Comparison of ENCODE assay signal across 33 cellular contexts in genomic region chrX:35150642-35151239, GRCh38.
"Had no signal": no experiment of that assay in that cellular context is flagged by ENCODE, and none has a peak within 500 bp of the region (broad histone marks: within the 10 kb centered on the region; RNA-seq: fewer than 3 reads in every experiment).

No MANE protein-coding gene starts in this region.

- ATAC-seq: activated CD8-positive, alpha-beta memory T cell treated with anti-CD3 and anti-CD28 coated beads, Interleukin-2, amount 10 ng/mL, durations not matched to agents 7 days and 5 days; activated CD8-positive, alpha-beta T cell treated with anti-CD3 and anti-CD28 coated beads, Interleukin-2, amount 10 ng/mL, durations not matched to agents 7 days and 5 days; activated naive CD8-positive, alpha-beta T cell treated with anti-CD3 and anti-CD28 coated beads, Interleukin-2, amount 50 U/mL, for 24 hours; T-cell; T-helper 17 cell had no signal

- H3K4me3 Mint-ChIP-seq: activated B cell treated with CpG ODN at 0.5 μM for 24 hours; activated CD4-positive, alpha-beta memory T cell treated with anti-CD3 and anti-CD28 coated beads for 36 hours; activated CD4-positive, alpha-beta T cell treated with anti-CD3 and anti-CD28 coated beads, Interleukin-2, amount 10 ng/mL, durations not matched to agents 24 days and 14 days; activated CD8-positive, alpha-beta memory T cell treated with anti-CD3 and anti-CD28 coated beads, Interleukin-2, amount 10 ng/mL, durations not matched to agents 7 days and 5 days; activated CD8-positive, alpha-beta T cell treated with anti-CD3 and anti-CD28 coated beads, Interleukin-2, amount 10 ng/mL, durations not matched to agents 7 days and 5 days; activated naive CD4-positive, alpha-beta T cell treated with anti-CD3 and anti-CD28 coated beads, Interleukin-2, amount 10 ng/mL, durations not matched to agents 7 days and 5 days; activated naive CD4-positive, alpha-beta T cell treated with anti-CD3 and anti-CD28 coated beads, Interleukin-2, amount 50 U/mL, for 24 hours; activated naive CD8-positive, alpha-beta T cell; activated naive CD8-positive, alpha-beta T cell treated with anti-CD3 and anti-CD28 coated beads, Interleukin-2, amount 10 ng/mL, durations not matched to agents 7 days and 5 days; activated naive CD8-positive, alpha-beta T cell treated with anti-CD3 and anti-CD28 coated beads, Interleukin-2, amount 50 U/mL, for 24 hours; activated T-cell treated with anti-CD3 and anti-CD28 coated beads, Interleukin-2, amount 50 U/mL, for 24 hours; brain; central memory CD8-positive, alpha-beta T cell; T-cell; T-helper 17 cell; T-helper 2 cell treated with Interferon-gamma antibody and Interleukin-4, amounts not matched to agents 5 μg/mL and 100 μg/mL, for 36 hours had no signal

- H3K4me1 Mint-ChIP-seq: activated B cell treated with CpG ODN at 0.5 μM for 24 hours; activated CD4-positive, alpha-beta T cell treated with anti-CD3 and anti-CD28 coated beads, Interleukin-2, amount 10 ng/mL, durations not matched to agents 24 days and 14 days; activated CD8-positive, alpha-beta memory T cell treated with anti-CD3 and anti-CD28 coated beads, Interleukin-2, amount 10 ng/mL, durations not matched to agents 7 days and 5 days; activated naive CD4-positive, alpha-beta T cell treated with anti-CD3 and anti-CD28 coated beads, Interleukin-2, amount 10 ng/mL, durations not matched to agents 7 days and 5 days; activated naive CD4-positive, alpha-beta T cell treated with anti-CD3 and anti-CD28 coated beads, Interleukin-2, amount 50 U/mL, for 24 hours; activated naive CD8-positive, alpha-beta T cell treated with anti-CD3 and anti-CD28 coated beads, Interleukin-2, amount 10 ng/mL, durations not matched to agents 7 days and 5 days; activated naive CD8-positive, alpha-beta T cell treated with anti-CD3 and anti-CD28 coated beads, Interleukin-2, amount 50 U/mL, for 24 hours; brain; central memory CD8-positive, alpha-beta T cell; T-cell; T-helper 17 cell had no signal

- H3K4me1 ChIP-seq: ascending aorta had no signal

- H3K27ac ChIP-seq: ascending aorta, cardiac muscle cell, VCaP had no signal

- H3K9me3 Mint-ChIP-seq: activated B cell treated with CpG ODN at 0.5 μM for 24 hours; activated CD4-positive, alpha-beta T cell treated with anti-CD3 and anti-CD28 coated beads, Interleukin-2, amount 10 ng/mL, durations not matched to agents 24 days and 14 days; activated naive CD4-positive, alpha-beta T cell treated with anti-CD3 and anti-CD28 coated beads, Interleukin-2, amount 50 U/mL, for 24 hours; activated naive CD8-positive, alpha-beta T cell treated with anti-CD3 and anti-CD28 coated beads, Interleukin-2, amount 10 ng/mL, durations not matched to agents 7 days and 5 days; activated T-cell treated with anti-CD3 and anti-CD28 coated beads, Interleukin-2, amount 50 U/mL, for 24 hours; brain had no signal

- H3K27me3 ChIP-seq: ascending aorta, cardiac muscle cell had no signal

- H3K9me3 ChIP-seq: ascending aorta had no signal

- H3K27me3 Mint-ChIP-seq: activated B cell treated with CpG ODN at 0.5 μM for 24 hours; activated CD4-positive, alpha-beta memory T cell treated with anti-CD3 and anti-CD28 coated beads for 36 hours; activated CD4-positive, alpha-beta T cell treated with anti-CD3 and anti-CD28 coated beads, Interleukin-2, amount 10 ng/mL, durations not matched to agents 24 days and 14 days; activated CD8-positive, alpha-beta memory T cell treated with anti-CD3 and anti-CD28 coated beads, Interleukin-2, amount 10 ng/mL, durations not matched to agents 7 days and 5 days; activated naive CD4-positive, alpha-beta T cell treated with anti-CD3 and anti-CD28 coated beads, Interleukin-2, amount 10 ng/mL, durations not matched to agents 7 days and 5 days; activated naive CD4-positive, alpha-beta T cell treated with anti-CD3 and anti-CD28 coated beads, Interleukin-2, amount 50 U/mL, for 24 hours; activated naive CD8-positive, alpha-beta T cell; activated naive CD8-positive, alpha-beta T cell treated with anti-CD3 and anti-CD28 coated beads, Interleukin-2, amount 10 ng/mL, durations not matched to agents 7 days and 5 days; activated naive CD8-positive, alpha-beta T cell treated with anti-CD3 and anti-CD28 coated beads, Interleukin-2, amount 50 U/mL, for 24 hours; brain; central memory CD8-positive, alpha-beta T cell; T-cell; T-helper 17 cell had no signal

- DNase-seq: activated B cell treated with CpG ODN at 0.5 μM for 24 hours; activated CD4-positive, alpha-beta memory T cell treated with anti-CD3 and anti-CD28 coated beads for 36 hours; activated CD4-positive, alpha-beta T cell treated with anti-CD3 and anti-CD28 coated beads for 4 hours; activated CD4-positive, alpha-beta T cell treated with anti-CD3 and anti-CD28 coated beads, Interleukin-2, amount 10 ng/mL, durations not matched to agents 24 days and 14 days; activated CD4-positive, alpha-beta T cell treated with anti-CD3 and anti-CD28 coated beads, Interleukin-2, amount 50 U/mL, for 1 hour; activated CD4-positive, alpha-beta T cell treated with anti-CD3 and anti-CD28 coated beads, Interleukin-2, amount 50 U/mL, for 4 hours; activated CD4-positive, CD25-positive, alpha-beta regulatory T cell treated with anti-CD3 and anti-CD28 coated beads, Interleukin-2, amount 50 U/mL, for 72 hours; activated CD8-positive, alpha-beta memory T cell treated with anti-CD3 and anti-CD28 coated beads for 24 hours; activated CD8-positive, alpha-beta memory T cell treated with anti-CD3 and anti-CD28 coated beads, Interleukin-2, amount 10 ng/mL, durations not matched to agents 7 days and 5 days; activated CD8-positive, alpha-beta memory T cell treated with anti-CD3 and anti-CD28 coated beads, Interleukin-2, amount 50 U/mL, for 48 hours; activated CD8-positive, alpha-beta T cell treated with anti-CD3 and anti-CD28 coated beads, Interleukin-2, amount 10 ng/mL, durations not matched to agents 7 days and 5 days; activated effector memory CD4-positive, alpha-beta T cell treated with Interleukin-2 at 50 U/mL for 16 hours; activated gamma-delta T cell; activated naive CD4-positive, alpha-beta T cell treated with anti-CD3 and anti-CD28 coated beads, Interleukin-2, amount 10 ng/mL, durations not matched to agents 7 days and 5 days; activated naive CD4-positive, alpha-beta T cell treated with Interleukin-2 at 50 U/mL for 16 hours; activated naive CD8-positive, alpha-beta T cell treated with anti-CD3 and anti-CD28 coated beads, Interleukin-2, amount 10 ng/mL, durations not matched to agents 7 days and 5 days; activated naive CD8-positive, alpha-beta T cell treated with anti-CD3 and anti-CD28 coated beads, Interleukin-2, amount 50 U/mL, for 24 hours; activated T-cell treated with anti-CD3 and anti-CD28 coated beads, Interleukin-2, amount 50 U/mL, for 24 hours; activated T-cell treated with anti-CD3 and anti-CD28 coated beads, Interleukin-2, amount 50 U/mL, for 48 hours; amygdala; caudate nucleus; T-cell; T-helper 17 cell; T-helper 9 cell had no signal

- H3K4me3 ChIP-seq: ascending aorta, cardiac muscle cell had no signal

- H3K36me3 ChIP-seq: ascending aorta, cardiac muscle cell had no signal

- H3K36me3 Mint-ChIP-seq: activated CD4-positive, alpha-beta memory T cell treated with anti-CD3 and anti-CD28 coated beads for 36 hours; activated CD8-positive, alpha-beta memory T cell treated with anti-CD3 and anti-CD28 coated beads, Interleukin-2, amount 10 ng/mL, durations not matched to agents 7 days and 5 days; activated naive CD4-positive, alpha-beta T cell treated with anti-CD3 and anti-CD28 coated beads, Interleukin-2, amount 10 ng/mL, durations not matched to agents 7 days and 5 days; activated naive CD4-positive, alpha-beta T cell treated with anti-CD3 and anti-CD28 coated beads, Interleukin-2, amount 50 U/mL, for 24 hours; activated naive CD8-positive, alpha-beta T cell; activated naive CD8-positive, alpha-beta T cell treated with anti-CD3 and anti-CD28 coated beads, Interleukin-2, amount 10 ng/mL, durations not matched to agents 7 days and 5 days; brain; T-cell had no signal

- H3K27ac Mint-ChIP-seq: activated B cell treated with CpG ODN at 0.5 μM for 24 hours; activated CD4-positive, alpha-beta memory T cell treated with anti-CD3 and anti-CD28 coated beads for 36 hours; activated CD4-positive, alpha-beta T cell treated with anti-CD3 and anti-CD28 coated beads, Interleukin-2, amount 10 ng/mL, durations not matched to agents 24 days and 14 days; activated CD8-positive, alpha-beta memory T cell treated with anti-CD3 and anti-CD28 coated beads, Interleukin-2, amount 10 ng/mL, durations not matched to agents 7 days and 5 days; activated CD8-positive, alpha-beta T cell treated with anti-CD3 and anti-CD28 coated beads, Interleukin-2, amount 10 ng/mL, durations not matched to agents 7 days and 5 days; activated naive CD4-positive, alpha-beta T cell treated with anti-CD3 and anti-CD28 coated beads, Interleukin-2, amount 10 ng/mL, durations not matched to agents 7 days and 5 days; activated naive CD4-positive, alpha-beta T cell treated with anti-CD3 and anti-CD28 coated beads, Interleukin-2, amount 50 U/mL, for 24 hours; activated naive CD8-positive, alpha-beta T cell; activated naive CD8-positive, alpha-beta T cell treated with anti-CD3 and anti-CD28 coated beads, Interleukin-2, amount 10 ng/mL, durations not matched to agents 7 days and 5 days; activated naive CD8-positive, alpha-beta T cell treated with anti-CD3 and anti-CD28 coated beads, Interleukin-2, amount 50 U/mL, for 24 hours; activated T-cell treated with anti-CD3 and anti-CD28 coated beads, Interleukin-2, amount 50 U/mL, for 24 hours; activated T-helper 2 cell treated with anti-CD3 and anti-CD28 coated beads, Interferon-gamma antibody, Interleukin-2, Interleukin-4, amounts not matched to agents 10 μg/mL and 5 μg/mL and 100 μg/mL, durations not matched to agents 14 hours and 24 hours and 36 hours; brain; T-cell; T-helper 17 cell; T-helper 2 cell treated with Interferon-gamma antibody and Interleukin-4, amounts not matched to agents 5 μg/mL and 100 μg/mL, for 36 hours had no signal
